Comparison of ENCODE assay signal across 1 cellular context in the genomic region with DNA sequence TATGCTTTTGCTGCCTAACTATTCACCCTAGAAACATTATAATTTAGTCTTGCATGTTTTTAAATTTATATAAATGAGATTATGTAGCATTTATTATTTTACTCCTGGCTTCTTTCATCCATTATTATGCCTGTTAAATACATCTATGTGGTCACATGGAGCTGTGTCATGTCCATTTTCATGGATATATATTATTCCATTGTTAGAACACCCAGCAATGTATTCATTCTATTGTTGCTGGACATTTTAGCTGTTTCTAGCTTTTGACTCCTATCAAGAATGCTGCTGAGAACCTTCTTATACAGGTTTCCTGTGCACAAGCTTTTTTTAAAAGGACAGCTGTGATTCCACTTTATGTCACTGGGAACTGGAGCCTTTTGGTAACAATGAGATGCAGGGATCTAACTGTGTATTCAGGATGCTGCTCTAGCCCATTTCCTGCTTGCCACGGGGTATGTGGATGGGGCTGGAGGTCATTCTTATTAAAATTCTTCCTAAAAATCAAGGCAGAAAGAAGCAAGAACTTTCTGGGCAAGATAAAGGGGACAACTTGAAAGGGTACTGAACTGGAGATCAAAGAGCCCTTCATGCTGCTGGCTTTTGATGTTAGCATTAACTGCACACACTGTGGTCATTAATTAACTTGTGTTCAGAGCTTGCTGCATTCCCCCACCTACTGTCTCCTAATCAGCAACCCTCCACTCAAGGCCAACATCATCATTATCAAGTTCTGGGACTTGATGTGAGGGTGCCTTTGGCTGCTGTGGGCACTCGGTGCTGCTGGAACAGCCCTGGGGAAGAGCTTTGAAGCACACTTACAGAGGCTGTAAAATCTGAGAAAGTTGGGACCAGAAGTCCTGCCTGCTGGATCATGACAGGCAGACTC.
TF ChIP-seq lines count a peak whose summit lies in the region.

No MANE protein-coding gene starts in this region.

TF ChIP-seq in HepG2, 621 proteins besides CTCF, POLR2A, EP300 and RAD21 (continued from another document and continues in another):
- TF ChIP-seq, protein P1, sequence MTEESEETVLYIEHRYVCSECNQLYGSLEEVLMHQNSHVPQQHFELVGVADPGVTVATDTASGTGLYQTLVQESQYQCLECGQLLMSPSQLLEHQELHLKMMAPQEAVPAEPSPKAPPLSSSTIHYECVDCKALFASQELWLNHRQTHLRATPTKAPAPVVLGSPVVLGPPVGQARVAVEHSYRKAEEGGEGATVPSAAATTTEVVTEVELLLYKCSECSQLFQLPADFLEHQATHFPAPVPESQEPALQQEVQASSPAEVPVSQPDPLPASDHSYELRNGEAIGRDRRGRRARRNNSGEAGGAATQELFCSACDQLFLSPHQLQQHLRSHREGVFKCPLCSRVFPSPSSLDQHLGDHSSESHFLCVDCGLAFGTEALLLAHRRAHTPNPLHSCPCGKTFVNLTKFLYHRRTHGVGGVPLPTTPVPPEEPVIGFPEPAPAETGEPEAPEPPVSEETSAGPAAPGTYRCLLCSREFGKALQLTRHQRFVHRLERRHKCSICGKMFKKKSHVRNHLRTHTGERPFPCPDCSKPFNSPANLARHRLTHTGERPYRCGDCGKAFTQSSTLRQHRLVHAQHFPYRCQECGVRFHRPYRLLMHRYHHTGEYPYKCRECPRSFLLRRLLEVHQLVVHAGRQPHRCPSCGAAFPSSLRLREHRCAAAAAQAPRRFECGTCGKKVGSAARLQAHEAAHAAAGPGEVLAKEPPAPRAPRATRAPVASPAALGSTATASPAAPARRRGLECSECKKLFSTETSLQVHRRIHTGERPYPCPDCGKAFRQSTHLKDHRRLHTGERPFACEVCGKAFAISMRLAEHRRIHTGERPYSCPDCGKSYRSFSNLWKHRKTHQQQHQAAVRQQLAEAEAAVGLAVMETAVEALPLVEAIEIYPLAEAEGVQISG (CRISPR knock-in tag; IDR thresholded peaks at IDR 0.05), result peak; percentile 77
- TF ChIP-seq IRF2 (CRISPR knock-in tag; IDR thresholded peaks at IDR 0.05), result peak; percentile 76
- TF ChIP-seq, protein P2, sequence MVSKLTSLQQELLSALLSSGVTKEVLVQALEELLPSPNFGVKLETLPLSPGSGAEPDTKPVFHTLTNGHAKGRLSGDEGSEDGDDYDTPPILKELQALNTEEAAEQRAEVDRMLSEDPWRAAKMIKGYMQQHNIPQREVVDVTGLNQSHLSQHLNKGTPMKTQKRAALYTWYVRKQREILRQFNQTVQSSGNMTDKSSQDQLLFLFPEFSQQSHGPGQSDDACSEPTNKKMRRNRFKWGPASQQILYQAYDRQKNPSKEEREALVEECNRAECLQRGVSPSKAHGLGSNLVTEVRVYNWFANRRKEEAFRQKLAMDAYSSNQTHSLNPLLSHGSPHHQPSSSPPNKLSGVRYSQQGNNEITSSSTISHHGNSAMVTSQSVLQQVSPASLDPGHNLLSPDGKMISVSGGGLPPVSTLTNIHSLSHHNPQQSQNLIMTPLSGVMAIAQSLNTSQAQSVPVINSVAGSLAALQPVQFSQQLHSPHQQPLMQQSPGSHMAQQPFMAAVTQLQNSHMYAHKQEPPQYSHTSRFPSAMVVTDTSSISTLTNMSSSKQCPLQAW (CRISPR knock-in tag; IDR thresholded peaks at IDR 0.05), result peak; percentile 100
- TF ChIP-seq ZNF136 (CRISPR knock-in tag; IDR thresholded peaks at IDR 0.05; ENCODE audit: low read depth), result peak; percentile 77; the same call in 1 of the 2 replicates
- TF ChIP-seq, protein P3, sequence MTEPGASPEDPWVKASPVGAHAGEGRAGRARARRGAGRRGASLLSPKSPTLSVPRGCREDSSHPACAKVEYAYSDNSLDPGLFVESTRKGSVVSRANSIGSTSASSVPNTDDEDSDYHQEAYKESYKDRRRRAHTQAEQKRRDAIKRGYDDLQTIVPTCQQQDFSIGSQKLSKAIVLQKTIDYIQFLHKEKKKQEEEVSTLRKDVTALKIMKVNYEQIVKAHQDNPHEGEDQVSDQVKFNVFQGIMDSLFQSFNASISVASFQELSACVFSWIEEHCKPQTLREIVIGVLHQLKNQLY (CRISPR knock-in tag; IDR thresholded peaks at IDR 0.05), result peak; percentile 90
- no peak for TF ChIP-seq PAWR (CRISPR knock-in tag; IDR thresholded peaks at IDR 0.05; ENCODE audit: borderline replicate concordance)
- TF ChIP-seq, protein P4, sequence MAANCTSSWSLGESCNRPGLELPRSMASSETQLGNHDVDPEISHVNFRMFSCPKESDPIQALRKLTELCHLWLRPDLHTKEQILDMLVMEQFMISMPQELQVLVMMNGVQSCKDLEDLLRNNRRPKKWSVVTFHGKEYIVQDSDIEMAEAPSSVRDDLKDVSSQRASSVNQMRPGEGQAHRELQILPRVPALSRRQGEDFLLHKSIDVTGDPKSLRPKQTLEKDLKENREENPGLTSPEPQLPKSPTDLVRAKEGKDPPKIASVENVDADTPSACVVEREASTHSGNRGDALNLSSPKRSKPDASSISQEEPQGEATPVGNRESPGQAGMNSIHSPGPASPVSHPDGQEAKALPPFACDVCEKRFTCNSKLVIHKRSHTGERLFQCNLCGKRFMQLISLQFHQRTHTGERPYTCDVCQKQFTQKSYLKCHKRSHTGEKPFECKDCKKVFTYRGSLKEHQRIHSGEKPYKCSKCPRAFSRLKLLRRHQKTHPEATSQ (CRISPR knock-in tag; IDR thresholded peaks at IDR 0.05; ENCODE audit: borderline replicate concordance), result peak; percentile 90; the same call in 1 of the 2 replicates
- 0 out of 2 replicates have a peak, but pooled peaks have one; percentile 46 for TF ChIP-seq TOPORS (CRISPR knock-in tag; IDR thresholded peaks at IDR 0.05)
- peak; percentile 95 for TF ChIP-seq MED8 (CRISPR knock-in tag; IDR thresholded peaks at IDR 0.05; ENCODE audit: insufficient replicate concordance)
- peak; percentile 93 for TF ChIP-seq ZFP1 (CRISPR knock-in tag; IDR thresholded peaks at IDR 0.05)
- no peak for TF ChIP-seq ARNT (IDR thresholded peaks at IDR 0.05)
- 0 out of 2 replicates have a peak, but pooled peaks have one; percentile 9 for TF ChIP-seq ELF4 (CRISPR knock-in tag; IDR thresholded peaks at IDR 0.05; ENCODE audit: borderline replicate concordance)
- TF ChIP-seq ZNF292 (CRISPR knock-in tag; IDR thresholded peaks at IDR 0.05; ENCODE audit: borderline replicate concordance, low read depth), result peak; percentile 97
- no peak for TF ChIP-seq ZNF326 (CRISPR knock-in tag; IDR thresholded peaks at IDR 0.05; ENCODE audit: borderline replicate concordance)
- peak; percentile 24; the same call in 1 of the 2 replicates for TF ChIP-seq IRX3 (CRISPR knock-in tag; IDR thresholded peaks at IDR 0.05; ENCODE audit: borderline replicate concordance, low read depth)
- peak; percentile 55 for TF ChIP-seq TBL1XR1 (IDR thresholded peaks at IDR 0.05; ENCODE audit: borderline replicate concordance, low read length, partially characterized antibody)
- peak; percentile 99 for TF ChIP-seq TBX2 (CRISPR knock-in tag; IDR thresholded peaks at IDR 0.05; ENCODE audit: borderline replicate concordance)
- TF ChIP-seq ATF7 (IDR thresholded peaks at IDR 0.05), result no peak
- peak; percentile 59; the same call in 1 of the 2 replicates for TF ChIP-seq ATF7 (CRISPR knock-in tag; IDR thresholded peaks at IDR 0.05)
- TF ChIP-seq, protein P5, sequence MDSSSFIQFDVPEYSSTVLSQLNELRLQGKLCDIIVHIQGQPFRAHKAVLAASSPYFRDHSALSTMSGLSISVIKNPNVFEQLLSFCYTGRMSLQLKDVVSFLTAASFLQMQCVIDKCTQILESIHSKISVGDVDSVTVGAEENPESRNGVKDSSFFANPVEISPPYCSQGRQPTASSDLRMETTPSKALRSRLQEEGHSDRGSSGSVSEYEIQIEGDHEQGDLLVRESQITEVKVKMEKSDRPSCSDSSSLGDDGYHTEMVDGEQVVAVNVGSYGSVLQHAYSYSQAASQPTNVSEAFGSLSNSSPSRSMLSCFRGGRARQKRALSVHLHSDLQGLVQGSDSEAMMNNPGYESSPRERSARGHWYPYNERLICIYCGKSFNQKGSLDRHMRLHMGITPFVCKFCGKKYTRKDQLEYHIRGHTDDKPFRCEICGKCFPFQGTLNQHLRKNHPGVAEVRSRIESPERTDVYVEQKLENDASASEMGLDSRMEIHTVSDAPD (CRISPR knock-in tag; IDR thresholded peaks at IDR 0.05), result peak; percentile 65; the same call in 1 of the 2 replicates
- no peak for TF ChIP-seq NBN (conservative IDR thresholded peaks at IDR 0.05)
- TF ChIP-seq TP53 (CRISPR knock-in tag; conservative IDR thresholded peaks at IDR 0.05), result 0 out of 2 replicates have a peak, but pooled peaks have one; percentile 64
- TF ChIP-seq, protein P6, sequence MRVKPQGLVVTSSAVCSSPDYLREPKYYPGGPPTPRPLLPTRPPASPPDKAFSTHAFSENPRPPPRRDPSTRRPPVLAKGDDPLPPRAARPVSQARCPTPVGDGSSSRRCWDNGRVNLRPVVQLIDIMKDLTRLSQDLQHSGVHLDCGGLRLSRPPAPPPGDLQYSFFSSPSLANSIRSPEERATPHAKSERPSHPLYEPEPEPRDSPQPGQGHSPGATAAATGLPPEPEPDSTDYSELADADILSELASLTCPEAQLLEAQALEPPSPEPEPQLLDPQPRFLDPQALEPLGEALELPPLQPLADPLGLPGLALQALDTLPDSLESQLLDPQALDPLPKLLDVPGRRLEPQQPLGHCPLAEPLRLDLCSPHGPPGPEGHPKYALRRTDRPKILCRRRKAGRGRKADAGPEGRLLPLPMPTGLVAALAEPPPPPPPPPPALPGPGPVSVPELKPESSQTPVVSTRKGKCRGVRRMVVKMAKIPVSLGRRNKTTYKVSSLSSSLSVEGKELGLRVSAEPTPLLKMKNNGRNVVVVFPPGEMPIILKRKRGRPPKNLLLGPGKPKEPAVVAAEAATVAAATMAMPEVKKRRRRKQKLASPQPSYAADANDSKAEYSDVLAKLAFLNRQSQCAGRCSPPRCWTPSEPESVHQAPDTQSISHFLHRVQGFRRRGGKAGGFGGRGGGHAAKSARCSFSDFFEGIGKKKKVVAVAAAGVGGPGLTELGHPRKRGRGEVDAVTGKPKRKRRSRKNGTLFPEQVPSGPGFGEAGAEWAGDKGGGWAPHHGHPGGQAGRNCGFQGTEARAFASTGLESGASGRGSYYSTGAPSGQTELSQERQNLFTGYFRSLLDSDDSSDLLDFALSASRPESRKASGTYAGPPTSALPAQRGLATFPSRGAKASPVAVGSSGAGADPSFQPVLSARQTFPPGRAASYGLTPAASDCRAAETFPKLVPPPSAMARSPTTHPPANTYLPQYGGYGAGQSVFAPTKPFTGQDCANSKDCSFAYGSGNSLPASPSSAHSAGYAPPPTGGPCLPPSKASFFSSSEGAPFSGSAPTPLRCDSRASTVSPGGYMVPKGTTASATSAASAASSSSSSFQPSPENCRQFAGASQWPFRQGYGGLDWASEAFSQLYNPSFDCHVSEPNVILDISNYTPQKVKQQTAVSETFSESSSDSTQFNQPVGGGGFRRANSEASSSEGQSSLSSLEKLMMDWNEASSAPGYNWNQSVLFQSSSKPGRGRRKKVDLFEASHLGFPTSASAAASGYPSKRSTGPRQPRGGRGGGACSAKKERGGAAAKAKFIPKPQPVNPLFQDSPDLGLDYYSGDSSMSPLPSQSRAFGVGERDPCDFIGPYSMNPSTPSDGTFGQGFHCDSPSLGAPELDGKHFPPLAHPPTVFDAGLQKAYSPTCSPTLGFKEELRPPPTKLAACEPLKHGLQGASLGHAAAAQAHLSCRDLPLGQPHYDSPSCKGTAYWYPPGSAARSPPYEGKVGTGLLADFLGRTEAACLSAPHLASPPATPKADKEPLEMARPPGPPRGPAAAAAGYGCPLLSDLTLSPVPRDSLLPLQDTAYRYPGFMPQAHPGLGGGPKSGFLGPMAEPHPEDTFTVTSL (CRISPR knock-in tag; IDR thresholded peaks at IDR 0.05; ENCODE audit: borderline replicate concordance), result peak; percentile 96
- TF ChIP-seq, protein P7, sequence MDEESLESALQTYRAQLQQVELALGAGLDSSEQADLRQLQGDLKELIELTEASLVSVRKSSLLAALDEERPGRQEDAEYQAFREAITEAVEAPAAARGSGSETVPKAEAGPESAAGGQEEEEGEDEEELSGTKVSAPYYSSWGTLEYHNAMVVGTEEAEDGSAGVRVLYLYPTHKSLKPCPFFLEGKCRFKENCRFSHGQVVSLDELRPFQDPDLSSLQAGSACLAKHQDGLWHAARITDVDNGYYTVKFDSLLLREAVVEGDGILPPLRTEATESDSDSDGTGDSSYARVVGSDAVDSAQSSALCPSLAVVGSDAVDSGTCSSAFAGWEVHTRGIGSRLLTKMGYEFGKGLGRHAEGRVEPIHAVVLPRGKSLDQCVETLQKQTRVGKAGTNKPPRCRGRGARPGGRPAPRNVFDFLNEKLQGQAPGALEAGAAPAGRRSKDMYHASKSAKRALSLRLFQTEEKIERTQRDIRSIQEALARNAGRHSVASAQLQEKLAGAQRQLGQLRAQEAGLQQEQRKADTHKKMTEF (CRISPR knock-in tag; IDR thresholded peaks at IDR 0.05), result peak; percentile 89
- TF ChIP-seq, protein P8, sequence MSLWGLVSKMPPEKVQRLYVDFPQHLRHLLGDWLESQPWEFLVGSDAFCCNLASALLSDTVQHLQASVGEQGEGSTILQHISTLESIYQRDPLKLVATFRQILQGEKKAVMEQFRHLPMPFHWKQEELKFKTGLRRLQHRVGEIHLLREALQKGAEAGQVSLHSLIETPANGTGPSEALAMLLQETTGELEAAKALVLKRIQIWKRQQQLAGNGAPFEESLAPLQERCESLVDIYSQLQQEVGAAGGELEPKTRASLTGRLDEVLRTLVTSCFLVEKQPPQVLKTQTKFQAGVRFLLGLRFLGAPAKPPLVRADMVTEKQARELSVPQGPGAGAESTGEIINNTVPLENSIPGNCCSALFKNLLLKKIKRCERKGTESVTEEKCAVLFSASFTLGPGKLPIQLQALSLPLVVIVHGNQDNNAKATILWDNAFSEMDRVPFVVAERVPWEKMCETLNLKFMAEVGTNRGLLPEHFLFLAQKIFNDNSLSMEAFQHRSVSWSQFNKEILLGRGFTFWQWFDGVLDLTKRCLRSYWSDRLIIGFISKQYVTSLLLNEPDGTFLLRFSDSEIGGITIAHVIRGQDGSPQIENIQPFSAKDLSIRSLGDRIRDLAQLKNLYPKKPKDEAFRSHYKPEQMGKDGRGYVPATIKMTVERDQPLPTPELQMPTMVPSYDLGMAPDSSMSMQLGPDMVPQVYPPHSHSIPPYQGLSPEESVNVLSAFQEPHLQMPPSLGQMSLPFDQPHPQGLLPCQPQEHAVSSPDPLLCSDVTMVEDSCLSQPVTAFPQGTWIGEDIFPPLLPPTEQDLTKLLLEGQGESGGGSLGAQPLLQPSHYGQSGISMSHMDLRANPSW (CRISPR knock-in tag; IDR thresholded peaks at IDR 0.05; ENCODE audit: borderline replicate concordance), result peak; percentile 68; the same call in 1 of the 2 replicates
- TF ChIP-seq, protein P9, sequence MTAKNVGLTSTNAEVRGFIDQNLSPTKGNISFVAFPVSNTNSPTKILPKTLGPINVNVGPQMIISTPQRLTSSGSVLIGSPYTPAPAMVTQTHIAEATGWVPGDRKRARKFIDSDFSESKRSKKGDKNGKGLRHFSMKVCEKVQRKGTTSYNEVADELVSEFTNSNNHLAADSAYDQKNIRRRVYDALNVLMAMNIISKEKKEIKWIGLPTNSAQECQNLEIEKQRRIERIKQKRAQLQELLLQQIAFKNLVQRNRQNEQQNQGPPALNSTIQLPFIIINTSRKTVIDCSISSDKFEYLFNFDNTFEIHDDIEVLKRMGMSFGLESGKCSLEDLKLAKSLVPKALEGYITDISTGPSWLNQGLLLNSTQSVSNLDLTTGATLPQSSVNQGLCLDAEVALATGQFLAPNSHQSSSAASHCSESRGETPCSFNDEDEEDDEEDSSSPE (CRISPR knock-in tag; IDR thresholded peaks at IDR 0.05), result 0 out of 2 replicates have a peak, but pooled peaks have one; percentile 33
- TF ChIP-seq GFI1 (CRISPR knock-in tag; IDR thresholded peaks at IDR 0.05; ENCODE audit: borderline replicate concordance), result peak; percentile 99
